In genomic region chr12:6494351-6494743, GRCh38 we compare ENCODE assay signal across 6 cellular contexts.
A peak's percentile ranks its signal among the peaks of the same experiment; 100 is the strongest.
DNase-seq lines count a peak whose midpoint lies in the region; ATAC-seq and TF ChIP-seq lines count a peak whose summit lies in the region.

No MANE protein-coding gene starts in this region.

- H3K9me3 Mint-ChIP-seq in activated naive CD8-positive, alpha-beta T cell treated with anti-CD3 and anti-CD28 coated beads, Interleukin-2, amount 50 U/mL, for 24 hours = no peaks in the 10 kb centered on the region
- no peaks in the 10 kb centered on the region for H3K9me3 Mint-ChIP-seq in nephron progenitor cell

- peak overlapping the region; percentile 99 for H3K4me3 Mint-ChIP-seq in activated naive CD8-positive, alpha-beta T cell treated with anti-CD3 and anti-CD28 coated beads, Interleukin-2, amount 50 U/mL, for 24 hours
- peak overlapping the region; percentile 96 for H3K4me3 Mint-ChIP-seq in nephron progenitor cell

- no peak for TF ChIP-seq CTCF in nephron progenitor cell (IDR thresholded peaks at IDR 0.05)

- peaks cover 45% of the 10 kb centered on the region for H3K36me3 Mint-ChIP-seq in activated naive CD8-positive, alpha-beta T cell treated with anti-CD3 and anti-CD28 coated beads, Interleukin-2, amount 50 U/mL, for 24 hours (ENCODE audit: low read depth)
- H3K36me3 Mint-ChIP-seq in nephron progenitor cell (ENCODE audit: low read depth) = peaks cover 41% of the 10 kb centered on the region

- ATAC-seq in activated naive CD8-positive, alpha-beta T cell treated with anti-CD3 and anti-CD28 coated beads, Interleukin-2, amount 50 U/mL, for 24 hours = peak; percentile 3

- no peaks in the 10 kb centered on the region for H3K27me3 Mint-ChIP-seq in activated naive CD8-positive, alpha-beta T cell treated with anti-CD3 and anti-CD28 coated beads, Interleukin-2, amount 50 U/mL, for 24 hours
- H3K27me3 Mint-ChIP-seq in nephron progenitor cell (ENCODE audit: low read depth, poor library complexity) = no peaks in the 10 kb centered on the region

- peak overlapping the region; percentile 99 for H3K27ac Mint-ChIP-seq in activated naive CD8-positive, alpha-beta T cell treated with anti-CD3 and anti-CD28 coated beads, Interleukin-2, amount 50 U/mL, for 24 hours
- H3K27ac Mint-ChIP-seq in nephron progenitor cell = peak overlapping the region; percentile 97

- peak; percentile 57 for DNase-seq in DMS 273 (lab: John Stamatoyannopoulos, UW; ENCODE audit: unreplicated experiment)
- no peak for DNase-seq in DMS 273 treated with DMSO at 0.1 percent for 48 hours (lab: John Stamatoyannopoulos, UW)
- DNase-seq in activated naive CD8-positive, alpha-beta T cell treated with anti-CD3 and anti-CD28 coated beads, Interleukin-2, amount 50 U/mL, for 24 hours = peak; percentile 16
- peak; percentile 12 for DNase-seq in nephron progenitor cell
- DNase-seq in NCI-H2029 (lab: John Stamatoyannopoulos, UW) = no peak
- no peak for DNase-seq in HuH-7.5 (ENCODE audit: low spot score)

- H3K4me1 Mint-ChIP-seq in activated naive CD8-positive, alpha-beta T cell treated with anti-CD3 and anti-CD28 coated beads, Interleukin-2, amount 50 U/mL, for 24 hours = peaks cover 41% of the 10 kb centered on the region
- H3K4me1 Mint-ChIP-seq in nephron progenitor cell = peaks cover 40% of the 10 kb centered on the region

Comparison
In these comparisons a context has a peak if more than half of its experiments do, and no peak if none do; other contexts are left out.
1. DNase-seq: peak in DMS 273 (single experiment), activated naive CD8-positive, alpha-beta T cell treated with anti-CD3 and anti-CD28 coated beads, Interleukin-2, amount 50 U/mL, for 24 hours (single experiment) and nephron progenitor cell (single experiment); none in DMS 273 treated with DMSO at 0.1 percent for 48 hours (single experiment), NCI-H2029 (single experiment) and HuH-7.5 (single experiment).